Comparison of ENCODE assay signal across 1 cellular context in the genomic region with DNA sequence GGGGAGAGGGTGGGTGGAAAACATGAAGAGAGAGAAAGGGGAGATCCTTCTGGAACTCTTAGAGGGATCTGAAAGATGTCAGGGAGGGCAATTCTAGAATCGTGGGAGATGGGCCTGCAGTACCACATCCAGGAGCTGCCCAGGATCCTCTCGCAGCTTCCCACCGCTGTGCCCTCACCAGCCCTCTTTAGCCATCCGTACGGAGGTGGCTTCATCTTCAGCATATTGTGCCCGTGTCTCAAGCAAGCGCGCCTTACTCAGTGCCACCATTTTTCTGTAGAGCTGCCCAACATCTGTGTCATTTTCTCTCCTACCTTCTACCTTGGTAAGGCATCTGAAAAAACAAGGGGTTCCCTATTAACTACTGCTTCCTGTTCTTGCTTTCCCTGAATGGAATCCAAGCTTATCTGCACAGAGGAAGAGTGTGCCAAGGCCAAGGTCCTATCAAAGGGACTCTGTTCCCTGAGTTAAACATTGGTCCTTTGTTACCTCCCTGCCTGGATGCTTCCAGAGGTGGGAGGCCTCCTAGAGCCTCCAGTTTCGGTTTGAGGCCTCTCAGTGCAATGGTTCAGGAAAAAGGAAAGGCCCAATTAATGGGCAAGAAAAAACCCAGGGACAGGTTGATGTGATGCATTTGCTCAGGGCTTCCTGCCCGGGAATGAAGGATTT.
TF ChIP-seq lines count a peak whose summit lies in the region.

No MANE protein-coding gene starts in this region.

TF ChIP-seq in IMR-90, 13 proteins besides CTCF, POLR2A, EP300 and RAD21:
- TF ChIP-seq MXI1 (IDR thresholded peaks at IDR 0.05; ENCODE audit: borderline replicate concordance, low read depth, low read length) (no peak), BHLHE40 (IDR thresholded peaks at IDR 0.05; ENCODE audit: low read depth, low read length) (no peak), MAFK (IDR thresholded peaks at IDR 0.05; ENCODE audit: low read depth, low read length) (no peak), CEBPB (IDR thresholded peaks at IDR 0.05; ENCODE audit: low read depth, low read length) (no peak), FOS (IDR thresholded peaks at IDR 0.05; ENCODE audit: low read depth, low read length) (no peak), RFX5 (IDR thresholded peaks at IDR 0.05; ENCODE audit: low read depth, low read length) (no peak), CHD1 (IDR thresholded peaks at IDR 0.05; ENCODE audit: low read depth, low read length) (no peak)
- TF ChIP-seq, protein P1, sequence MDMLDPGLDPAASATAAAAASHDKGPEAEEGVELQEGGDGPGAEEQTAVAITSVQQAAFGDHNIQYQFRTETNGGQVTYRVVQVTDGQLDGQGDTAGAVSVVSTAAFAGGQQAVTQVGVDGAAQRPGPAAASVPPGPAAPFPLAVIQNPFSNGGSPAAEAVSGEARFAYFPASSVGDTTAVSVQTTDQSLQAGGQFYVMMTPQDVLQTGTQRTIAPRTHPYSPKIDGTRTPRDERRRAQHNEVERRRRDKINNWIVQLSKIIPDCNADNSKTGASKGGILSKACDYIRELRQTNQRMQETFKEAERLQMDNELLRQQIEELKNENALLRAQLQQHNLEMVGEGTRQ (IDR thresholded peaks at IDR 0.05; ENCODE audit: low read depth, low read length) = no peak
TF ChIP-seq in IMR-90: peak in this region for 0.
